15 cellular contexts compared by ENCODE assay signal in the genomic region with DNA sequence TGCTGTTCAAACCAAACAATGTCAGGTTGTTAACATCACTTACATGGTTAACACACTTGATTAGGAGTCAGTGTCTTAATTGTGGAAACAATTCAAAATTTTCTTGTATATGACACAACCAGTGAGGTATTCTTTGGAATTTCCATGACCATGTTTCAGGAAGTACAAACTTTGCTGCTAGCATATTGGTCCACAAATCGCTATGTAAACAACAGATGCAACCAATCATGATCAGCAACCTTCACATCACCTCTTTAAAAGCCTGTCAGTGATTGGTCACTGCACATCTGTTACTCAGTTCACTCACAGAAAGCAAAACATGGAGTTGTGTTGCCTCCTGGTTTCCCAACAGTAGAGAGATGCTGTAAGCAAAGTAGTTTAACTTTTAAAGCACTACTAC.
A peak's percentile ranks its signal among the peaks of the same experiment; 100 is the strongest.
DNase-seq lines count a peak whose midpoint lies in the region; TF ChIP-seq lines count a peak whose summit lies in the region.
"Had no signal": no experiment of that assay in that cellular context is flagged by ENCODE, and none has a peak within 500 bp of the region (broad histone marks: within the 10 kb centered on the region; RNA-seq: fewer than 3 reads in every experiment).

No MANE protein-coding gene starts in this region.

- no peak overlapping the region for H3K14ac ChIP-seq in trophoblast cell (ENCODE audit: low read length)

- H3K27ac ChIP-seq in SJSA1 (peak overlapping the region; percentile 92), trophoblast cell (ENCODE audit: low read depth, low read length) (peak overlapping the region; percentile 91)
- H3K27ac ChIP-seq: neutrophil had no signal

- H3K79me2 ChIP-seq in trophoblast cell (ENCODE audit: control insufficient read depth, insufficient read depth, low read length, poor library complexity): no peaks in the 10 kb centered on the region

- H2AK5ac ChIP-seq in trophoblast cell (ENCODE audit: low read length): no peak overlapping the region

- H2BK120ac ChIP-seq in trophoblast cell (ENCODE audit: insufficient read depth, low read length, poor library complexity): peak overlapping the region; percentile 79

- H4K91ac ChIP-seq in trophoblast cell (ENCODE audit: low read depth, low read length): no peak overlapping the region

- DNase-seq in GM03348 (ENCODE audit: low spot score) (peak; percentile 58), SJSA1 (ENCODE audit: low read depth in 1 of 2, low spot score in 2 of 2) (no peak), fibroblast of mammary gland (ENCODE audit: low read depth) (peak; percentile 74), trophoblast cell (peak; percentile 61 to 79), C1 segment of cervical spinal cord (lab: John Stamatoyannopoulos, UW) (no peak), NCI-H1930 (lab: John Stamatoyannopoulos, UW) (no peak), NCI-H2107 treated with DMSO at 0.1 percent for 48 hours (lab: John Stamatoyannopoulos, UW; ENCODE audit: unreplicated experiment) (no peak)
- DNase-seq in activated effector memory CD4-positive, alpha-beta T cell treated with anti-CD3 and anti-CD28 coated beads, Interleukin-2, amount 50 U/mL, for 16 hours: no peak
- DNase-seq: CD8-positive, alpha-beta memory T cell; H7; KG1; left colon; NCI-H2029 treated with DMSO at 0.1 percent for 48 hours; stimulated activated CD4-positive, alpha-beta T cell treated with anti-CD3 and anti-CD28 coated beads, Interleukin-15, amount 100 ng/mL, for 24 hours had no signal

- H4K8ac ChIP-seq in trophoblast cell (ENCODE audit: low read depth, low read length): no peak overlapping the region

- peak overlapping the region; percentile 33 for H2BK5ac ChIP-seq in trophoblast cell (ENCODE audit: low read depth, low read length, poor library complexity)

- H4K12ac ChIP-seq in trophoblast cell (ENCODE audit: low read depth, low read length): no peak overlapping the region

- no peak overlapping the region for H3K23ac ChIP-seq in trophoblast cell (ENCODE audit: low read length)

- H3K4me3 ChIP-seq in SJSA1 (no peak overlapping the region), fibroblast of mammary gland (ENCODE audit: control insufficient read depth, low read depth, low read length) (no peak overlapping the region), trophoblast cell (ENCODE audit: low read depth, low read length) (no peak overlapping the region)

- no peak overlapping the region for H3K9ac ChIP-seq in trophoblast cell (ENCODE audit: low read length)

- no CpG with 5 or more reads among the region's 1 CpG for WGBS in trophoblast cell (ENCODE audit: extremely low coverage, insufficient coverage, insufficient read length)

- H3K27me3 ChIP-seq in SJSA1 (replicated peaks): no peaks in the 10 kb centered on the region
- H3K27me3 ChIP-seq in trophoblast cell (ENCODE audit: insufficient read depth, low read length): no peaks in the 10 kb centered on the region
- H3K27me3 ChIP-seq: neutrophil had no signal

- no peak overlapping the region for H2AFZ ChIP-seq in trophoblast cell (ENCODE audit: insufficient read depth, low read length, poor library complexity)

- H2BK12ac ChIP-seq in trophoblast cell (ENCODE audit: low read length): peak overlapping the region; percentile 77

- H3K79me1 ChIP-seq in trophoblast cell (ENCODE audit: low read length): peaks cover 11% of the 10 kb centered on the region

- peaks cover 17% of the 10 kb centered on the region for H3K9me3 ChIP-seq in SJSA1 (replicated peaks)
- H3K9me3 ChIP-seq in trophoblast cell (ENCODE audit: insufficient read depth, low read depth, low read length): peaks cover 4% of the 10 kb centered on the region
- H3K9me3 ChIP-seq: neutrophil had no signal

- TF ChIP-seq CTCF in fibroblast of mammary gland (conservative IDR thresholded peaks at IDR 0.05; ENCODE audit: control insufficient read depth, insufficient read depth, low read depth, low read length): no peak

- H3K4me2 ChIP-seq in trophoblast cell (ENCODE audit: low read length): no peak overlapping the region

- H3K4me1 ChIP-seq in SJSA1 (replicated peaks): peaks cover 17% of the 10 kb centered on the region
- peaks cover 0 to 2% of the 10 kb centered on the region in 2 experiments for H3K4me1 ChIP-seq in trophoblast cell (ENCODE audit: control insufficient read depth in 1 of 2, insufficient read depth in 2 of 2, low read length in 2 of 2)

- no peaks in the 10 kb centered on the region for H3K36me3 ChIP-seq in SJSA1
- peaks cover 2% of the 10 kb centered on the region in 2 experiments for H3K36me3 ChIP-seq in trophoblast cell (ENCODE audit: control insufficient read depth in 1 of 2, insufficient read depth in 2 of 2, low read length in 2 of 2)
- H3K36me3 ChIP-seq: neutrophil had no signal

- no peak overlapping the region for H3K4ac ChIP-seq in trophoblast cell (ENCODE audit: low read depth, low read length)

- H3K18ac ChIP-seq in trophoblast cell (ENCODE audit: low read length): no peak overlapping the region

Comparison
In these comparisons a context has a peak if more than half of its experiments do, and no peak if none do; other contexts are left out.
1. DNase-seq: peak in GM03348 (single experiment), fibroblast of mammary gland (single experiment) and trophoblast cell (2 of 2); none in SJSA1 (0 of 2), C1 segment of cervical spinal cord (0 of 14), activated effector memory CD4-positive, alpha-beta T cell treated with anti-CD3 and anti-CD28 coated beads, Interleukin-2, amount 50 U/mL, for 16 hours (single experiment), NCI-H1930 (0 of 2) and NCI-H2107 treated with DMSO at 0.1 percent for 48 hours (single experiment).